Comparison of ENCODE assay signal across 23 cellular contexts in the genomic region with DNA sequence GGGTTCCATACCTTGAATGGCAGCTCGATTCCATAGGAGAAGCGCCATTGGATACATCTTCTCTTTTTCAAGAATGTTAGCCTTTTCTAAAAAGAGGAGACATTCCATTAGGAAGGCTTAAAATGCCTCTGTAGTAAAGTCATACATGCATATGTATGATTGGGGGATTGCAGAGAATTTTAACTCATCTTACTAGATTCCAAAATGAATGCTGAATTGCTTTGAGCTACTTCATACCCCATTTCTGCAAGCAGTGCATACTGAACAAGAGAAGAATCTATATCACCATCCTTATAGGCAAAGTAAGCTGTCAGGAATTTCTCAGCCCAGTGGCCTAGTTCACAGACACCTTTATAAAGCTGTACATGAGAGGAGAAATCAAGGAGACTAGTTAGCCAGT.
DNase-seq lines count a peak whose midpoint lies in the region; ATAC-seq and TF ChIP-seq lines count a peak whose summit lies in the region.
"Had no signal": no experiment of that assay in that cellular context is flagged by ENCODE, and none has a peak within 500 bp of the region (broad histone marks: within the 10 kb centered on the region; RNA-seq: fewer than 3 reads in every experiment).

No MANE protein-coding gene starts in this region.

- H3K36me3 ChIP-seq in esophagus muscularis mucosa, result no peaks in the 10 kb centered on the region
- H3K36me3 ChIP-seq in trophoblast cell (ENCODE audit: control insufficient read depth in 1 of 2, insufficient read depth in 2 of 2, low read length in 2 of 2), result no peaks in the 10 kb centered on the region
- no peaks in the 10 kb centered on the region for H3K36me3 ChIP-seq in uterus
- H3K36me3 ChIP-seq: gastrocnemius medialis, lower lobe of right lung had no signal

- H3K9me3 ChIP-seq in esophagus muscularis mucosa (no peaks in the 10 kb centered on the region), trophoblast cell (ENCODE audit: insufficient read depth, low read depth, low read length) (no peaks in the 10 kb centered on the region), uterus (no peaks in the 10 kb centered on the region)
- H3K9me3 ChIP-seq: gastrocnemius medialis, lower lobe of right lung had no signal

- no peaks in the 10 kb centered on the region for H3K79me2 ChIP-seq in trophoblast cell (ENCODE audit: control insufficient read depth, insufficient read depth, low read length, poor library complexity)

- no peak overlapping the region for H2AFZ ChIP-seq in trophoblast cell (ENCODE audit: insufficient read depth, low read length, poor library complexity)

- no peak overlapping the region for H3K18ac ChIP-seq in trophoblast cell (ENCODE audit: low read length)

- H3K27ac ChIP-seq in HL-60 (replicated peaks) (peak overlapping the region; percentile 30; the same call in 1 of the 2 replicates), esophagus muscularis mucosa (replicated peaks in 1 of 4) (peak overlapping the region; percentile 68 to 82 (median 80)), trophoblast cell (ENCODE audit: low read depth, low read length) (no peak overlapping the region), uterus (peak overlapping the region; percentile 80 to 83)
- H3K27ac ChIP-seq: lower lobe of right lung had no signal

- ATAC-seq in GM18519 (IDR thresholded peaks at IDR 0.05; ENCODE audit: low FRiP score, unreplicated experiment) (no peak), HG02610 (IDR thresholded peaks at IDR 0.05; ENCODE audit: unreplicated experiment) (no peak)
- ATAC-seq: GM12878, HCT116 had no signal

- DNase-seq in HL-60 (ENCODE audit: low read depth in 1 of 2, low spot score in 1 of 2) (no peak), esophagus muscularis mucosa (ENCODE audit: extremely low spot score) (peak; percentile 3), trophoblast cell (peak; percentile 42 to 82), uterus (no peak), cerebellum (ENCODE audit: low spot score) (no peak)
- no peak for DNase-seq in activated CD4-positive, alpha-beta T cell treated with anti-CD3 and anti-CD28 coated beads, Interleukin-2, amount 50 U/mL, for 48 hours
- DNase-seq: activated CD4-positive, alpha-beta T cell treated with anti-CD3 and anti-CD28 coated beads for 1 hour; activated naive CD4-positive, alpha-beta T cell treated with Interleukin-2 at 50 U/mL for 16 hours; activated T-cell treated with anti-CD3 and anti-CD28 coated beads, Interleukin-2, amount 50 U/mL, for 1 hour; amniotic stem cell; CD8-positive, alpha-beta memory T cell; erythroblast; gastrocnemius medialis; islet precursor cell; Kasumi-1; lower lobe of right lung; NCI-H187; NCI-H82; occipital lobe had no signal

- intact Hi-C loops in esophagus muscularis mucosa (cut with DNase I), result no loop called here
- intact Hi-C loops in uterus (cut with DNase I; ENCODE audit: low total_unique reads), result no loop called here

- no peak for TF ChIP-seq CTCF in HL-60 (IDR thresholded peaks at IDR 0.05; ENCODE audit: insufficient read depth, low read length)
- TF ChIP-seq CTCF in esophagus muscularis mucosa (IDR thresholded peaks at IDR 0.05), result no peak
- TF ChIP-seq CTCF in uterus (IDR thresholded peaks at IDR 0.05), result no peak

- no peaks in the 10 kb centered on the region for H3K79me1 ChIP-seq in trophoblast cell (ENCODE audit: low read length)

- no peak overlapping the region for H3K23ac ChIP-seq in trophoblast cell (ENCODE audit: low read length)

- TF ChIP-seq POLR2A in esophagus muscularis mucosa (IDR thresholded peaks at IDR 0.05; ENCODE audit: low read depth) (no peak), uterus (IDR thresholded peaks at IDR 0.05) (no peak)

- 75% methylated on average over 2 of the region's 2 CpGs for WGBS in esophagus muscularis mucosa
- WGBS in trophoblast cell (ENCODE audit: extremely low coverage, insufficient coverage, insufficient read length), result no CpG with 5 or more reads among the region's 2 CpGs

- no peak overlapping the region for H2BK120ac ChIP-seq in trophoblast cell (ENCODE audit: insufficient read depth, low read length, poor library complexity)

- H3K27me3 ChIP-seq in HL-60 (ENCODE audit: insufficient read depth, poor library complexity, severe bottlenecking), result no peaks in the 10 kb centered on the region
- no peaks in the 10 kb centered on the region for H3K27me3 ChIP-seq in esophagus muscularis mucosa
- no peaks in the 10 kb centered on the region for H3K27me3 ChIP-seq in trophoblast cell (ENCODE audit: insufficient read depth, low read length)
- no peaks in the 10 kb centered on the region for H3K27me3 ChIP-seq in uterus
- H3K27me3 ChIP-seq: gastrocnemius medialis had no signal

- no peak overlapping the region for H2BK5ac ChIP-seq in trophoblast cell (ENCODE audit: low read depth, low read length, poor library complexity)

- H3K9ac ChIP-seq in trophoblast cell (ENCODE audit: low read length), result no peak overlapping the region

- no peak for TF ChIP-seq EP300 in esophagus muscularis mucosa (IDR thresholded peaks at IDR 0.05)

- no peak overlapping the region for H2AK5ac ChIP-seq in trophoblast cell (ENCODE audit: low read length)

- no peak overlapping the region for H4K91ac ChIP-seq in trophoblast cell (ENCODE audit: low read depth, low read length)

- no peak overlapping the region for H3K4me2 ChIP-seq in trophoblast cell (ENCODE audit: low read length)

- no peak overlapping the region for H3K4ac ChIP-seq in trophoblast cell (ENCODE audit: low read depth, low read length)

- no peak overlapping the region for H4K12ac ChIP-seq in trophoblast cell (ENCODE audit: low read depth, low read length)

- no peak overlapping the region for H3K14ac ChIP-seq in trophoblast cell (ENCODE audit: low read length)

- H3K4me1 ChIP-seq in esophagus muscularis mucosa (peaks cover 0 to 43% (median 35%) of the 10 kb centered on the region in 4 donors), trophoblast cell (ENCODE audit: control insufficient read depth in 1 of 2, insufficient read depth in 2 of 2, low read length in 2 of 2) (no peaks in the 10 kb centered on the region), uterus (peaks cover 0 to 4% of the 10 kb centered on the region in 2 donors)

- no peak overlapping the region for H2BK12ac ChIP-seq in trophoblast cell (ENCODE audit: low read length)

- no peak overlapping the region for H3K4me3 ChIP-seq in HL-60 (replicated peaks; ENCODE audit: insufficient read depth, low read length)
- no peak overlapping the region for H3K4me3 ChIP-seq in esophagus muscularis mucosa
- no peak overlapping the region for H3K4me3 ChIP-seq in trophoblast cell (ENCODE audit: low read depth, low read length)
- H3K4me3 ChIP-seq in uterus, result no peak overlapping the region
- H3K4me3 ChIP-seq: gastrocnemius medialis, GM12878, lower lobe of right lung had no signal

- H4K8ac ChIP-seq in trophoblast cell (ENCODE audit: low read depth, low read length), result no peak overlapping the region

Comparison
In these comparisons a context has a peak if more than half of its experiments do, and no peak if none do; other contexts are left out.
1. DNase-seq: peak in esophagus muscularis mucosa (single experiment) and trophoblast cell (2 of 2); none in HL-60 (0 of 2), uterus (0 of 2), cerebellum (single experiment) and activated CD4-positive, alpha-beta T cell treated with anti-CD3 and anti-CD28 coated beads, Interleukin-2, amount 50 U/mL, for 48 hours (0 of 2).